ENCODE assay signal across 1 cellular context in the genomic region with DNA sequence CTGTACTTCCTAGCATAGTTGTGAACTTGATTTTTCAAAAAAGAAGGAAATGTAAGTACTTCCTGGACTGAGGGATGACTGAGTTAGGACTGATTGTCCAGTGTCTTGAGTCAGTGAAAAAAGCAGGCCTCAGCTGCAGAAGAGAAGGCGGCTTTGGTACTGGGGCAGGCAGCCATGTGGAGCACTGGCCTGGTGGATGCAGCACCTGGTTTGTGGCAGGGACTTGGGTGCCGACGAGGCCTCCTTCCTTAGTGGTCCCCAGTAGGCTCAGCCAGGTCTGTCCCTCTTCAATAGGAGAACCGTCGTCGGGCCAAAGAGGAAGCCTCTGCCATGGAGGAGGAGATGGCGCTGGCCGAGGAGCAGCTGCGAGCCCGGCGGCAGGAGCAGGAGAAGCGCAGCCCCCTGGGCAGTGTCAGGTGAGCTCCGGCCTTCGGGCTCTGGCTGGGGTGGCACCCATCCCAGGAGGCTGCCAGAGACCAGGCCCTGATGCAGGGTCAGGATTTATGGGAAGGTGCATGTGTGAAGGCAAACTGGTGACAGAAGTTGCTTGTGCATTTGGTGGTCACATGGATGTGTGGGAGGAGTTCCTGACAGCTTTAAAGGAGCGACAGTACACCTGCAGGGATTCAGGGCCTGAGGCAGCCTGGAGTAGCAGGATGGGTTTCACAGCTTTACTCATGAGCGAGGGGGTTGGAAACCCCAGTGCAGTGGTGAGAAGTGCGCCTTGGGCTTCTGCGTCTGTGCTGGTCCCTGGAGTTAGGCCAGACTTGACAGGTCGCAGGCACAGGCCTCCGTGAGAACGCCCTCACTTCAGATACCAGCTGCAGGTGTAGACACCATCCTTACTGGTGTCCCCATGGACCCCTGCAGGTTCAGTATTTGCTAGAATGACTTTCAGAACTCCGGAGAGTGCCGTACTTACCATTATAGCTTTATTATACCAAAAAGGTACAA.
TF ChIP-seq lines count a peak whose summit lies in the region.

No MANE protein-coding gene starts in this region.

TF ChIP-seq in HepG2, 621 proteins besides CTCF, POLR2A, EP300 and RAD21:
- TF ChIP-seq TAF1 (CRISPR knock-in tag; IDR thresholded peaks at IDR 0.05) (no peak), AGO2 (optimal IDR thresholded peaks at IDR 0.05; ENCODE audit: low read depth, low read length) (peak; percentile 78), HNF4A (CRISPR knock-in tag; IDR thresholded peaks at IDR 0.05) (no peak), ISL2 (CRISPR knock-in tag; IDR thresholded peaks at IDR 0.05) (no peak), ZNF891 (CRISPR knock-in tag; IDR thresholded peaks at IDR 0.05) (peak; percentile 48; the same call in 1 of the 2 replicates), PHB2 (IDR thresholded peaks at IDR 0.05; ENCODE audit: partially characterized antibody) (no peak)
